ENCODE assay signal across 15 cellular contexts in the genomic region with DNA sequence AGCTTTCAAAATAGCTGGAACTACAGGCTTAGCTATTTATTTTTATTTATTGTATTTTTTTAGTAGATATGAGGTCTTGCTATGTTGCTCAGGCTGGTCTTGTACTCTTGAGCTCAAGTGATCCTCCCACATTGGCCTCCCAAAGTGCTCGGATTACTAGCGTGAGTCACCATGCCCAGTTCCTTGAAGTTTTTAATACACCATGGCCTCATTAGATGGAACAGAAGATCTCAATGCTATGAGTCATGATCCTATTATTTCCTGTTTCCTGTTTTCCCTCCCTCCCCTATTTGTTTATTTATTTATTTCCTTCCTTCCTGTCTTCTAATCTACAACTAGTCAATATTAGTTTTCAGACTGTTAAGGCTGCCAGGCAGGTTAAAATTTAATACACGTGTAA.
DNase-seq lines count a peak whose midpoint lies in the region; ATAC-seq lines count a peak whose summit lies in the region.
"Had no signal": no experiment of that assay in that cellular context is flagged by ENCODE, and none has a peak within 500 bp of the region (broad histone marks: within the 10 kb centered on the region; RNA-seq: fewer than 3 reads in every experiment).

No MANE protein-coding gene starts in this region.

- no peak overlapping the region for H2BK5ac ChIP-seq in mesenchymal stem cell (ENCODE audit: low read depth, low read length, poor library complexity, severe bottlenecking)

- H3K4ac ChIP-seq in mesenchymal stem cell (ENCODE audit: low read depth in 1 of 2, low read length in 2 of 2), result no peak overlapping the region

- H4K8ac ChIP-seq in mesenchymal stem cell (ENCODE audit: low read length), result no peak overlapping the region

- H3K4me3 Mint-ChIP-seq in stimulated activated naive CD8-positive, alpha-beta T cell treated with anti-CD3 and anti-CD28 coated beads, Interleukin-15, amount 100 ng/mL, for 72 hours, result no peak overlapping the region

- no peak overlapping the region for H3K27ac Mint-ChIP-seq in stimulated activated naive CD8-positive, alpha-beta T cell treated with anti-CD3 and anti-CD28 coated beads, Interleukin-15, amount 100 ng/mL, for 72 hours

- H2AFZ ChIP-seq in mesenchymal stem cell (ENCODE audit: low read depth, low read length), result no peak overlapping the region

- no peaks in the 10 kb centered on the region for H3K4me1 ChIP-seq in mesenchymal stem cell (ENCODE audit: control insufficient read depth, insufficient read depth, low read depth, low read length)
- H3K4me1 ChIP-seq: right atrium auricular region, transverse colon had no signal

- peaks cover 12% of the 10 kb centered on the region for H3K9me3 ChIP-seq in mesenchymal stem cell (ENCODE audit: control insufficient read depth, low read length)
- H3K9me3 ChIP-seq: right atrium auricular region, transverse colon had no signal

- in situ Hi-C loops in ACHN (cut with HindIII; ENCODE audit: low pct_ligation_motif_present, low pct_unique_long_range_greater_than_20kb, low sequenced_read_pairs), result no loop called here

- no peak for ATAC-seq in stimulated activated naive CD8-positive, alpha-beta T cell treated with anti-CD3 and anti-CD28 coated beads, Interleukin-15, amount 100 ng/mL, for 72 hours

- H3K14ac ChIP-seq in mesenchymal stem cell (ENCODE audit: low read length in 2 of 2), result no peak overlapping the region

- peak; percentile 80 for DNase-seq in COLO829 (ENCODE audit: low spot score)
- peak; percentile 18 for DNase-seq in LoVo (ENCODE audit: low spot score)
- peak; percentile 54 for DNase-seq in dedifferentiated amniotic fluid mesenchymal stem cell (ENCODE audit: extremely low spot score)
- peak; percentile 91 for DNase-seq in mesenchymal stem cell
- DNase-seq in H7, result no peak
- no peak for DNase-seq in stimulated activated naive CD8-positive, alpha-beta T cell treated with anti-CD3 and anti-CD28 coated beads, Interleukin-15, amount 100 ng/mL, for 72 hours
- DNase-seq in iPS-NIHi7 (ENCODE audit: extremely low spot score), result no peak
- DNase-seq in ACHN, result no peak
- DNase-seq: activated CD4-positive, CD25-positive, alpha-beta regulatory T cell; Right ventricle myocardium superior; transverse colon had no signal

- H3K4me3 ChIP-seq in mesenchymal stem cell (ENCODE audit: insufficient read depth in 1 of 2, low read depth in 1 of 2, low read length in 2 of 2) (no peak overlapping the region), H7 (ENCODE audit: insufficient read depth, low read depth, low read length) (no peak overlapping the region)
- H3K4me3 ChIP-seq: BLaER1 treated with 17β-estradiol and CSF1 and Interleukin-3, amounts not matched to agents 10 nM and 100 nM; coronary artery; right atrium auricular region; transverse colon had no signal

- 6% methylated on average over 3 of the region's 3 CpGs for WGBS in mesenchymal stem cell

- no peak overlapping the region for H3K23ac ChIP-seq in mesenchymal stem cell (ENCODE audit: low read length in 2 of 2)

- no peak overlapping the region for H3K9ac ChIP-seq in mesenchymal stem cell (ENCODE audit: low read length)
- H3K9ac ChIP-seq: BLaER1 treated with 17β-estradiol and CSF1 and Interleukin-3, amounts not matched to agents 10 nM and 100 nM; KMS-11 had no signal

- H2BK12ac ChIP-seq in mesenchymal stem cell (ENCODE audit: low read length in 2 of 2), result no peak overlapping the region

- no peak overlapping the region for H2BK120ac ChIP-seq in mesenchymal stem cell (ENCODE audit: low read depth, low read length)

- H4K91ac ChIP-seq in mesenchymal stem cell (ENCODE audit: low read length), result no peak overlapping the region

- H3K27me3 Mint-ChIP-seq in stimulated activated naive CD8-positive, alpha-beta T cell treated with anti-CD3 and anti-CD28 coated beads, Interleukin-15, amount 100 ng/mL, for 72 hours, result no peaks in the 10 kb centered on the region

- H3K18ac ChIP-seq in mesenchymal stem cell (ENCODE audit: low read depth in 1 of 2, low read length in 2 of 2), result no peak overlapping the region

- no peaks in the 10 kb centered on the region for H3K9me3 Mint-ChIP-seq in stimulated activated naive CD8-positive, alpha-beta T cell treated with anti-CD3 and anti-CD28 coated beads, Interleukin-15, amount 100 ng/mL, for 72 hours

- H3K4me2 ChIP-seq in mesenchymal stem cell (ENCODE audit: low read length, poor library complexity, severe bottlenecking), result no peak overlapping the region
- H3K4me2 ChIP-seq: KMS-11 had no signal

- peak overlapping the region; percentile 3 for H3K27ac ChIP-seq in mesenchymal stem cell (ENCODE audit: low read length, poor library complexity, severe bottlenecking)
- H3K27ac ChIP-seq: BLaER1 treated with 17β-estradiol and CSF1 and Interleukin-3, amounts not matched to agents 10 nM and 100 nM; coronary artery; KMS-11; right atrium auricular region; transverse colon had no signal

- H3K27me3 ChIP-seq in mesenchymal stem cell (ENCODE audit: control insufficient read depth in 1 of 2, insufficient read depth in 1 of 2, low read length in 2 of 2) (no peaks in the 10 kb centered on the region), H7 (ENCODE audit: control insufficient read depth, insufficient read depth, low read length) (no peaks in the 10 kb centered on the region)
- H3K27me3 ChIP-seq: BLaER1 treated with 17β-estradiol and CSF1 and Interleukin-3, amounts not matched to agents 10 nM and 100 nM; right atrium auricular region; transverse colon had no signal

- no peak overlapping the region for H2BK15ac ChIP-seq in mesenchymal stem cell (ENCODE audit: low read depth, poor library complexity, severe bottlenecking)

- H3K79me1 ChIP-seq in mesenchymal stem cell (replicated peaks; ENCODE audit: low read length, poor library complexity, severe bottlenecking), result no peaks in the 10 kb centered on the region

- H2AK5ac ChIP-seq in mesenchymal stem cell (ENCODE audit: low read length, severe bottlenecking), result no peak overlapping the region

- H3K36me3 ChIP-seq in mesenchymal stem cell (ENCODE audit: control insufficient read depth in 1 of 2, insufficient read depth in 2 of 2, low read depth in 1 of 2, low read length in 2 of 2), result no peaks in the 10 kb centered on the region
- no peaks in the 10 kb centered on the region for H3K36me3 ChIP-seq in H7 (replicated peaks; ENCODE audit: control insufficient read depth, insufficient read depth, low read length)
- H3K36me3 ChIP-seq: BLaER1 treated with 17β-estradiol and CSF1 and Interleukin-3, amounts not matched to agents 10 nM and 100 nM; right atrium auricular region; transverse colon had no signal

- H3K4me1 Mint-ChIP-seq in stimulated activated naive CD8-positive, alpha-beta T cell treated with anti-CD3 and anti-CD28 coated beads, Interleukin-15, amount 100 ng/mL, for 72 hours, result no peaks in the 10 kb centered on the region

Comparison
In these comparisons a context has a peak if more than half of its experiments do, and no peak if none do; other contexts are left out.
1. DNase-seq: peak in COLO829 (single experiment), LoVo (single experiment), dedifferentiated amniotic fluid mesenchymal stem cell (single experiment) and mesenchymal stem cell (single experiment); none in H7 (single experiment), stimulated activated naive CD8-positive, alpha-beta T cell treated with anti-CD3 and anti-CD28 coated beads, Interleukin-15, amount 100 ng/mL, for 72 hours (0 of 2), iPS-NIHi7 (single experiment) and ACHN (single experiment).